ENCODE assay signal across 1 cellular context in genomic region chr11:63837027-63837688, GRCh38.
TF ChIP-seq lines count a peak whose summit lies in the region.

No MANE protein-coding gene starts in this region.

TF ChIP-seq in HepG2, 621 proteins besides CTCF, POLR2A, EP300 and RAD21 (continued from another document and continues in another):
- TF ChIP-seq HMGXB4 (CRISPR knock-in tag; IDR thresholded peaks at IDR 0.05; ENCODE audit: borderline replicate concordance in 1 of 2, low read depth in 1 of 2) (peak in 1 of 2 experiments; percentile 52; a peak in 2 of 4 replicates), FOXC1 (CRISPR knock-in tag; IDR thresholded peaks at IDR 0.05; ENCODE audit: borderline replicate concordance) (0 out of 2 replicates have a peak, but pooled peaks have one; percentile 32), ZNF431 (CRISPR knock-in tag; IDR thresholded peaks at IDR 0.05; ENCODE audit: borderline replicate concordance, low read depth) (no peak), MTERF4 (CRISPR knock-in tag; IDR thresholded peaks at IDR 0.05) (no peak), ZBTB40 (IDR thresholded peaks at IDR 0.05) (no peak), ZBTB40 (CRISPR knock-in tag; IDR thresholded peaks at IDR 0.05) (no peak), ZNF580 (CRISPR knock-in tag; IDR thresholded peaks at IDR 0.05; ENCODE audit: borderline replicate concordance, low read depth) (0 out of 2 replicates have a peak, but pooled peaks have one; percentile 30), MAZ (IDR thresholded peaks at IDR 0.05; ENCODE audit: borderline replicate concordance, low read depth, low read length) (no peak), MAZ (CRISPR knock-in tag; IDR thresholded peaks at IDR 0.05; ENCODE audit: low read depth) (peak; percentile 63), THAP11 (CRISPR knock-in tag; IDR thresholded peaks at IDR 0.05) (peak; percentile 42; the same call in 1 of the 2 replicates), ELF1 (CRISPR knock-in tag; IDR thresholded peaks at IDR 0.05) (no peak), CENPBD1 (CRISPR knock-in tag; IDR thresholded peaks at IDR 0.05; ENCODE audit: borderline replicate concordance, low read depth) (no peak), FOXP1 (IDR thresholded peaks at IDR 0.05) (no peak), FOXP1 (CRISPR knock-in tag; IDR thresholded peaks at IDR 0.05) (no peak), RARA (CRISPR knock-in tag; IDR thresholded peaks at IDR 0.05) (no peak), HNRNPH1 (optimal IDR thresholded peaks at IDR 0.05; ENCODE audit: low read depth, low read length) (no peak), ZMYM3 (CRISPR knock-in tag; IDR thresholded peaks at IDR 0.05) (no peak), YEATS2 (CRISPR knock-in tag; IDR thresholded peaks at IDR 0.05; ENCODE audit: borderline replicate concordance) (peak; percentile 34; the same call in 1 of the 2 replicates), TFDP1 (CRISPR knock-in tag; IDR thresholded peaks at IDR 0.05; ENCODE audit: borderline replicate concordance) (no peak), ZFP90 (CRISPR knock-in tag; IDR thresholded peaks at IDR 0.05; ENCODE audit: borderline replicate concordance) (no peak), ZNF367 (CRISPR knock-in tag; IDR thresholded peaks at IDR 0.05; ENCODE audit: borderline replicate concordance) (no peak), BCL6 (CRISPR knock-in tag; IDR thresholded peaks at IDR 0.05) (no peak), HDAC2 (CRISPR knock-in tag; IDR thresholded peaks at IDR 0.05) (no peak), ZNF430 (CRISPR knock-in tag; IDR thresholded peaks at IDR 0.05) (no peak), PRDM4 (CRISPR knock-in tag; IDR thresholded peaks at IDR 0.05; ENCODE audit: borderline replicate concordance) (no peak), HES4 (CRISPR knock-in tag; IDR thresholded peaks at IDR 0.05; ENCODE audit: borderline replicate concordance) (no peak), CAMTA2 (CRISPR knock-in tag; IDR thresholded peaks at IDR 0.05; ENCODE audit: borderline replicate concordance) (no peak), KAT8 (CRISPR knock-in tag; IDR thresholded peaks at IDR 0.05) (peak; percentile 42; the same call in 1 of the 2 replicates), BRF2 (CRISPR knock-in tag; IDR thresholded peaks at IDR 0.05) (no peak), ZBTB38 (CRISPR knock-in tag; IDR thresholded peaks at IDR 0.05) (no peak), ZFP41 (CRISPR knock-in tag; IDR thresholded peaks at IDR 0.05; ENCODE audit: borderline replicate concordance) (no peak), RFX5 (IDR thresholded peaks at IDR 0.05; ENCODE audit: low read depth, low read length) (no peak), ATF1 (CRISPR knock-in tag; IDR thresholded peaks at IDR 0.05) (no peak), EZH2 (conservative IDR thresholded peaks at IDR 0.05; ENCODE audit: low read depth, low read length) (no peak), SALL2 (CRISPR knock-in tag; IDR thresholded peaks at IDR 0.05) (no peak), ZNF329 (CRISPR knock-in tag; IDR thresholded peaks at IDR 0.05; ENCODE audit: low read depth) (0 out of 2 replicates have a peak, but pooled peaks have one; percentile 40), ZNF777 (CRISPR knock-in tag; IDR thresholded peaks at IDR 0.05) (no peak), ZBTB3 (CRISPR knock-in tag; IDR thresholded peaks at IDR 0.05; ENCODE audit: borderline replicate concordance, low read depth) (no peak), ZBTB1 (CRISPR knock-in tag; IDR thresholded peaks at IDR 0.05; ENCODE audit: borderline replicate concordance) (no peak), TGIF2 (CRISPR knock-in tag; IDR thresholded peaks at IDR 0.05) (0 out of 2 replicates have a peak, but pooled peaks have one; percentile 62), SMC3 (IDR thresholded peaks at IDR 0.05; ENCODE audit: low read length) (peak; percentile 97), MXI1 (IDR thresholded peaks at IDR 0.05; ENCODE audit: borderline replicate concordance, low read depth, low read length) (no peak), CC2D1A (CRISPR knock-in tag; IDR thresholded peaks at IDR 0.05) (no peak), TRIM22 (IDR thresholded peaks at IDR 0.05) (no peak), ZSCAN31 (CRISPR knock-in tag; IDR thresholded peaks at IDR 0.05; ENCODE audit: low read depth) (0 out of 2 replicates have a peak, but pooled peaks have one; percentile 40), RNF2 (conservative IDR thresholded peaks at IDR 0.05; ENCODE audit: low read depth) (no peak), ZNF558 (CRISPR knock-in tag; IDR thresholded peaks at IDR 0.05; ENCODE audit: borderline replicate concordance) (no peak), YEATS4 (CRISPR knock-in tag; IDR thresholded peaks at IDR 0.05; ENCODE audit: borderline replicate concordance) (no peak)
